In the genomic region with DNA sequence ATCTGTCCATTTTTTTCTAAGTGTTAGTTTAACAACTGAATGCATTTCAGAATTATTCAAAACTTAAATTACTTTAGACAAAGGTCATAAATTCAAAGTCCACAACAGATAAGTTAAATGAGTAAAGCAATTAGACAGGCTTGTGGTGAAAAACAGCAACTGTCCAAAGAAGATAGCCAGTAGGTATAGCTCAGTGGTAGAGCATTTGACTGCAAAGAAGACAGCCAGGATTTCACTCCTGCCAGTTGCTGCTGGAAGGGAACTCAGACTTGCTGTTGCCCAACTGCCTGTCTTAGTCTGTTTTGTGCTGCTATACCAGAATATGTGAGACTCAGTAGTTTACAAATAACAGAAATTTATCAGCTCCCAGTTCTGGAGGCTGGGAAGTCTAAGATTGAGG, we compare ENCODE assay signal across 3 cellular contexts.
TF ChIP-seq lines count a peak whose summit lies in the region.

No MANE protein-coding gene starts in this region.

TF ChIP-seq in IMR-90, 13 proteins besides CTCF, POLR2A, EP300 and RAD21:
- TF ChIP-seq RFX5 (IDR thresholded peaks at IDR 0.05; ENCODE audit: low read depth, low read length) (no peak), MXI1 (IDR thresholded peaks at IDR 0.05; ENCODE audit: borderline replicate concordance, low read depth, low read length) (no peak), MAZ (IDR thresholded peaks at IDR 0.05; ENCODE audit: borderline replicate concordance, low read depth, low read length) (no peak), FOS (IDR thresholded peaks at IDR 0.05; ENCODE audit: low read depth, low read length) (no peak), BHLHE40 (IDR thresholded peaks at IDR 0.05; ENCODE audit: low read depth, low read length) (no peak), RCOR1 (IDR thresholded peaks at IDR 0.05; ENCODE audit: insufficient replicate concordance, low read length) (no peak), CHD1 (IDR thresholded peaks at IDR 0.05; ENCODE audit: low read depth, low read length) (no peak), SMC3 (IDR thresholded peaks at IDR 0.05; ENCODE audit: low read depth, low read length) (no peak), CEBPB (IDR thresholded peaks at IDR 0.05; ENCODE audit: low read depth, low read length) (no peak), NFE2L2 (IDR thresholded peaks at IDR 0.05; ENCODE audit: low read depth, low read length) (no peak), MAFK (IDR thresholded peaks at IDR 0.05; ENCODE audit: low read depth, low read length) (no peak)
- TF ChIP-seq, protein P1, sequence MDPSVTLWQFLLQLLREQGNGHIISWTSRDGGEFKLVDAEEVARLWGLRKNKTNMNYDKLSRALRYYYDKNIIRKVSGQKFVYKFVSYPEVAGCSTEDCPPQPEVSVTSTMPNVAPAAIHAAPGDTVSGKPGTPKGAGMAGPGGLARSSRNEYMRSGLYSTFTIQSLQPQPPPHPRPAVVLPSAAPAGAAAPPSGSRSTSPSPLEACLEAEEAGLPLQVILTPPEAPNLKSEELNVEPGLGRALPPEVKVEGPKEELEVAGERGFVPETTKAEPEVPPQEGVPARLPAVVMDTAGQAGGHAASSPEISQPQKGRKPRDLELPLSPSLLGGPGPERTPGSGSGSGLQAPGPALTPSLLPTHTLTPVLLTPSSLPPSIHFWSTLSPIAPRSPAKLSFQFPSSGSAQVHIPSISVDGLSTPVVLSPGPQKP (IDR thresholded peaks at IDR 0.05; ENCODE audit: borderline replicate concordance, low read depth, low read length): no peak
- TF ChIP-seq, protein P2, sequence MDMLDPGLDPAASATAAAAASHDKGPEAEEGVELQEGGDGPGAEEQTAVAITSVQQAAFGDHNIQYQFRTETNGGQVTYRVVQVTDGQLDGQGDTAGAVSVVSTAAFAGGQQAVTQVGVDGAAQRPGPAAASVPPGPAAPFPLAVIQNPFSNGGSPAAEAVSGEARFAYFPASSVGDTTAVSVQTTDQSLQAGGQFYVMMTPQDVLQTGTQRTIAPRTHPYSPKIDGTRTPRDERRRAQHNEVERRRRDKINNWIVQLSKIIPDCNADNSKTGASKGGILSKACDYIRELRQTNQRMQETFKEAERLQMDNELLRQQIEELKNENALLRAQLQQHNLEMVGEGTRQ (IDR thresholded peaks at IDR 0.05; ENCODE audit: low read depth, low read length): no peak

TF ChIP-seq in K562, 482 proteins besides CTCF, POLR2A, EP300 and RAD21 (continues in another document):
- TF ChIP-seq, protein P3, sequence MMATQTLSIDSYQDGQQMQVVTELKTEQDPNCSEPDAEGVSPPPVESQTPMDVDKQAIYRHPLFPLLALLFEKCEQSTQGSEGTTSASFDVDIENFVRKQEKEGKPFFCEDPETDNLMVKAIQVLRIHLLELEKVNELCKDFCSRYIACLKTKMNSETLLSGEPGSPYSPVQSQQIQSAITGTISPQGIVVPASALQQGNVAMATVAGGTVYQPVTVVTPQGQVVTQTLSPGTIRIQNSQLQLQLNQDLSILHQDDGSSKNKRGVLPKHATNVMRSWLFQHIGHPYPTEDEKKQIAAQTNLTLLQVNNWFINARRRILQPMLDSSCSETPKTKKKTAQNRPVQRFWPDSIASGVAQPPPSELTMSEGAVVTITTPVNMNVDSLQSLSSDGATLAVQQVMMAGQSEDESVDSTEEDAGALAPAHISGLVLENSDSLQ (IDR thresholded peaks at IDR 0.05): peak; percentile 48
- TF ChIP-seq, protein P4, sequence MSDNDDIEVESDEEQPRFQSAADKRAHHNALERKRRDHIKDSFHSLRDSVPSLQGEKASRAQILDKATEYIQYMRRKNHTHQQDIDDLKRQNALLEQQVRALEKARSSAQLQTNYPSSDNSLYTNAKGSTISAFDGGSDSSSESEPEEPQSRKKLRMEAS (CRISPR knock-in tag; IDR thresholded peaks at IDR 0.05): no peak
- TF ChIP-seq BACH1 (tag; IDR thresholded peaks at IDR 0.05): no peak
- TF ChIP-seq, protein P5, sequence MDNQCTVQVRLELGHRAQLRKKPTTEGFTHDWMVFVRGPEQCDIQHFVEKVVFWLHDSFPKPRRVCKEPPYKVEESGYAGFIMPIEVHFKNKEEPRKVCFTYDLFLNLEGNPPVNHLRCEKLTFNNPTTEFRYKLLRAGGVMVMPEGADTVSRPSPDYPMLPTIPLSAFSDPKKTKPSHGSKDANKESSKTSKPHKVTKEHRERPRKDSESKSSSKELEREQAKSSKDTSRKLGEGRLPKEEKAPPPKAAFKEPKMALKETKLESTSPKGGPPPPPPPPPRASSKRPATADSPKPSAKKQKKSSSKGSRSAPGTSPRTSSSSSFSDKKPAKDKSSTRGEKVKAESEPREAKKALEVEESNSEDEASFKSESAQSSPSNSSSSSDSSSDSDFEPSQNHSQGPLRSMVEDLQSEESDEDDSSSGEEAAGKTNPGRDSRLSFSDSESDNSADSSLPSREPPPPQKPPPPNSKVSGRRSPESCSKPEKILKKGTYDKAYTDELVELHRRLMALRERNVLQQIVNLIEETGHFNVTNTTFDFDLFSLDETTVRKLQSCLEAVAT (IDR thresholded peaks at IDR 0.05): peak in 1 of 2 experiments; percentile 45; a peak in 1 of 4 replicates
- TF ChIP-seq TCF3 (CRISPR knock-in tag; IDR thresholded peaks at IDR 0.05): peak; percentile 88
- TF ChIP-seq NCOR1 (IDR thresholded peaks at IDR 0.05): peak; percentile 48; the same call in 1 of the 2 replicates
- peak; percentile 53; the same call in 1 of the 2 replicates for TF ChIP-seq CEBPB (tag; IDR thresholded peaks at IDR 0.05)
- TF ChIP-seq SREBF2 (CRISPR knock-in tag; IDR thresholded peaks at IDR 0.05): no peak
- TF ChIP-seq ZNF347 (CRISPR knock-in tag; IDR thresholded peaks at IDR 0.05; ENCODE audit: low read depth): no peak
- TF ChIP-seq JUND (IDR thresholded peaks at IDR 0.05; ENCODE audit: borderline replicate concordance, low read depth, low read length): peak; percentile 16; the same call in 1 of the 2 replicates
- TF ChIP-seq JUND (tag; IDR thresholded peaks at IDR 0.05; ENCODE audit: borderline replicate concordance, low read depth, low read length): no peak
- TF ChIP-seq CEBPG (CRISPR knock-in tag; IDR thresholded peaks at IDR 0.05): 0 out of 2 replicates have a peak, but pooled peaks have one; percentile 14
- peak; percentile 57 to 64 for TF ChIP-seq CEBPG (tag; conservative IDR thresholded peaks at IDR 0.05 in 1 of 2, IDR thresholded peaks at IDR 0.05 in 1 of 2)
- TF ChIP-seq, protein P6, sequence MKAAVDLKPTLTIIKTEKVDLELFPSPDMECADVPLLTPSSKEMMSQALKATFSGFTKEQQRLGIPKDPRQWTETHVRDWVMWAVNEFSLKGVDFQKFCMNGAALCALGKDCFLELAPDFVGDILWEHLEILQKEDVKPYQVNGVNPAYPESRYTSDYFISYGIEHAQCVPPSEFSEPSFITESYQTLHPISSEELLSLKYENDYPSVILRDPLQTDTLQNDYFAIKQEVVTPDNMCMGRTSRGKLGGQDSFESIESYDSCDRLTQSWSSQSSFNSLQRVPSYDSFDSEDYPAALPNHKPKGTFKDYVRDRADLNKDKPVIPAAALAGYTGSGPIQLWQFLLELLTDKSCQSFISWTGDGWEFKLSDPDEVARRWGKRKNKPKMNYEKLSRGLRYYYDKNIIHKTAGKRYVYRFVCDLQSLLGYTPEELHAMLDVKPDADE (conservative IDR thresholded peaks at IDR 0.05; ENCODE audit: control insufficient read depth, low read depth, low read length): no peak
- no peak for TF ChIP-seq STAG1 (CRISPR knock-in tag; IDR thresholded peaks at IDR 0.05; ENCODE audit: borderline replicate concordance)
- TF ChIP-seq NR4A1 (CRISPR knock-in tag; IDR thresholded peaks at IDR 0.05): no peak
- no peak for TF ChIP-seq NR4A1 (tag; IDR thresholded peaks at IDR 0.05)
- peak; percentile 40; the same call in 1 of the 2 replicates for TF ChIP-seq GATA2 (CRISPR knock-in tag; IDR thresholded peaks at IDR 0.05)
- no peak for TF ChIP-seq KDM4B (IDR thresholded peaks at IDR 0.05; ENCODE audit: borderline replicate concordance in 2 of 2, low read depth in 1 of 2)
- TF ChIP-seq, protein P7, sequence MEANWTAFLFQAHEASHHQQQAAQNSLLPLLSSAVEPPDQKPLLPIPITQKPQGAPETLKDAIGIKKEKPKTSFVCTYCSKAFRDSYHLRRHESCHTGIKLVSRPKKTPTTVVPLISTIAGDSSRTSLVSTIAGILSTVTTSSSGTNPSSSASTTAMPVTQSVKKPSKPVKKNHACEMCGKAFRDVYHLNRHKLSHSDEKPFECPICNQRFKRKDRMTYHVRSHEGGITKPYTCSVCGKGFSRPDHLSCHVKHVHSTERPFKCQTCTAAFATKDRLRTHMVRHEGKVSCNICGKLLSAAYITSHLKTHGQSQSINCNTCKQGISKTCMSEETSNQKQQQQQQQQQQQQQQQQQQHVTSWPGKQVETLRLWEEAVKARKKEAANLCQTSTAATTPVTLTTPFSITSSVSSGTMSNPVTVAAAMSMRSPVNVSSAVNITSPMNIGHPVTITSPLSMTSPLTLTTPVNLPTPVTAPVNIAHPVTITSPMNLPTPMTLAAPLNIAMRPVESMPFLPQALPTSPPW (CRISPR knock-in tag; IDR thresholded peaks at IDR 0.05): peak; percentile 24; the same call in 1 of the 2 replicates
- 0 out of 4 replicates have a peak, but pooled peaks of 1 of the 2 experiments have one; percentile 25 for TF ChIP-seq TBL1XR1 (IDR thresholded peaks at IDR 0.05; ENCODE audit: low read length in 2 of 2)
- peak; percentile 20; the same call in 1 of the 2 replicates for TF ChIP-seq FOXA1 (IDR thresholded peaks at IDR 0.05; ENCODE audit: borderline replicate concordance)
- TF ChIP-seq ZNF445 (CRISPR knock-in tag; IDR thresholded peaks at IDR 0.05; ENCODE audit: low read depth): no peak

TF ChIP-seq in liver, 16 proteins besides CTCF, POLR2A, EP300 and RAD21:
- no peak for TF ChIP-seq GABPA (IDR thresholded peaks at IDR 0.05 in 1 of 2, conservative IDR thresholded peaks at IDR 0.05 in 1 of 2)
- no peak for TF ChIP-seq RXRA (IDR thresholded peaks at IDR 0.05)
- TF ChIP-seq FOXA2 (IDR thresholded peaks at IDR 0.05): no peak
- TF ChIP-seq HNF4A (conservative IDR thresholded peaks at IDR 0.05): peak; percentile 28 to 42
- no peak for TF ChIP-seq YY1 (IDR thresholded peaks at IDR 0.05)
- TF ChIP-seq, protein P4 (IDR thresholded peaks at IDR 0.05): no peak
